Comparison of ENCODE assay signal across 13 cellular contexts in the genomic region with DNA sequence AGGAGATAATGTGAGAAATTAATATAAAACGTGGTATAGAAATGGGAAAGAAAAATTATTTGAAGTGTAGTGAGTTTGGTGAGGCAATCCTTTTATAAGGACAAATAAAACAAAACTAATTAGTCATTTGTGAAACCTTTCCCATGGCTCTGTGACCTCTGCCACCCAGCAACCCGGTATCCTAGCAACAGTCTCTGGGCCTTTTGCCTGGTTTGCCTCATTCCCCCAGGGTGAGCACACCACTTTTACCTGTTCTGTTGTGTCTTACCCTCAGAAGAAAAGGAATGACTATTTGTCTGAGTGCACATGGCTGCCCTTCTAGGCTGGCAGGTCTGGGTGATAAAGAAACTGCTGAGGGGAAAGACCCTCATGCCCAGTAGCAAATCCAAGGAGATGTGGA. TPM values are rescaled to one million over a fixed set of nuclear protein-coding genes. Genes with fewer than 3 reads are reported as not detected.
A peak's percentile ranks its signal among the peaks of the same experiment; 100 is the strongest.
DNase-seq lines count a peak whose midpoint lies in the region; ATAC-seq and TF ChIP-seq lines count a peak whose summit lies in the region.
"Had no signal": no experiment of that assay in that cellular context is flagged by ENCODE, and none has a peak within 500 bp of the region (broad histone marks: within the 10 kb centered on the region; RNA-seq: fewer than 3 reads in every experiment).

No MANE protein-coding gene starts in this region.

- no peak overlapping the region for H3K27ac Mint-ChIP-seq in GM23338
- H3K27ac Mint-ChIP-seq in natural killer cell treated with Interleukin-12 subunit alpha and Interleukin-12 subunit beta and Interleukin-15 and Interleukin-18, amount 100 ng/mL, for 72 hours = no peak overlapping the region

- H3K4me1 Mint-ChIP-seq in GM23338 = no peaks in the 10 kb centered on the region
- H3K4me1 Mint-ChIP-seq in natural killer cell treated with Interleukin-12 subunit alpha and Interleukin-12 subunit beta and Interleukin-15 and Interleukin-18, amount 100 ng/mL, for 72 hours (ENCODE audit: low read depth in 2 of 2) = peaks cover 0 to 5% of the 10 kb centered on the region in 2 donors

- H3K4me1 ChIP-seq in GM23338 (ENCODE audit: insufficient read depth) = no peaks in the 10 kb centered on the region
- H3K4me1 ChIP-seq: SJCRH30 had no signal

- H3K27ac ChIP-seq in GM23338 (ENCODE audit: low read depth) = no peak overlapping the region
- H3K27ac ChIP-seq: SJCRH30 had no signal

- H3K27me3 Mint-ChIP-seq in GM23338 (ENCODE audit: insufficient read depth, low read depth, poor library complexity) = no peaks in the 10 kb centered on the region
- peaks cover 5 to 12% of the 10 kb centered on the region in 2 donors for H3K27me3 Mint-ChIP-seq in natural killer cell treated with Interleukin-12 subunit alpha and Interleukin-12 subunit beta and Interleukin-15 and Interleukin-18, amount 100 ng/mL, for 72 hours

- peak; percentile 19 for DNase-seq in AG08395 (ENCODE audit: low spot score)
- DNase-seq in GM23338 (ENCODE audit: low spot score) = no peak
- peak; percentile 35 for DNase-seq in astrocyte of the hippocampus (ENCODE audit: low read depth, low spot score)
- peak; percentile 88 for DNase-seq in kidney tubule cell (ENCODE audit: low spot score)
- DNase-seq in natural killer cell treated with Interleukin-12 subunit alpha and Interleukin-12 subunit beta and Interleukin-15 and Interleukin-18, amount 100 ng/mL, for 72 hours (ENCODE audit: low spot score) = no peak
- DNase-seq in hepatic stellate cell (ENCODE audit: low spot score) = no peak
- DNase-seq in activated CD4-positive, alpha-beta T cell treated with anti-CD3 and anti-CD28 coated beads, Interleukin-2, amount 50 U/mL, for 1 hour = no peak
- no peak for DNase-seq in NCI-H2107 treated with DMSO at 0.1 percent for 48 hours (lab: John Stamatoyannopoulos, UW; ENCODE audit: unreplicated experiment)
- DNase-seq: central memory CD4-positive, alpha-beta T cell; Karpas-422; posterior cingulate gyrus; SJCRH30 had no signal

- ATAC-seq in GM23338 = no peak; the same call in 2 of the 3 replicates
- no peak for ATAC-seq in natural killer cell treated with Interleukin-12 subunit alpha and Interleukin-12 subunit beta and Interleukin-15 and Interleukin-18, amount 100 ng/mL, for 72 hours

- H3F3A ChIP-seq in GM23338 (replicated peaks; ENCODE audit: low read depth) = no peaks in the 10 kb centered on the region

- no peak overlapping the region for H3K4me2 ChIP-seq in GM23338

- no peaks in the 10 kb centered on the region for H3K36me3 ChIP-seq in GM23338 (ENCODE audit: insufficient read depth)
- H3K36me3 ChIP-seq: SJCRH30 had no signal

- no peaks in the 10 kb centered on the region for H3K36me3 Mint-ChIP-seq in GM23338 (ENCODE audit: low read depth)
- H3K36me3 Mint-ChIP-seq in natural killer cell treated with Interleukin-12 subunit alpha and Interleukin-12 subunit beta and Interleukin-15 and Interleukin-18, amount 100 ng/mL, for 72 hours = no peaks in the 10 kb centered on the region

- H3K27me3 ChIP-seq in GM23338 (ENCODE audit: insufficient read depth) = no peaks in the 10 kb centered on the region
- H3K27me3 ChIP-seq: SJCRH30 had no signal

- H3K79me2 ChIP-seq in GM23338 (replicated peaks; ENCODE audit: insufficient read depth) = no peaks in the 10 kb centered on the region

- TF ChIP-seq CTCF in GM23338 (conservative IDR thresholded peaks at IDR 0.05; ENCODE audit: low read depth in 2 of 2) = no peak

- H3K9me3 Mint-ChIP-seq in GM23338 = no peaks in the 10 kb centered on the region
- no peaks in the 10 kb centered on the region for H3K9me3 Mint-ChIP-seq in natural killer cell treated with Interleukin-12 subunit alpha and Interleukin-12 subunit beta and Interleukin-15 and Interleukin-18, amount 100 ng/mL, for 72 hours

- no peaks in the 10 kb centered on the region for H4K20me1 ChIP-seq in GM23338 (replicated peaks; ENCODE audit: insufficient read depth)

- H3K9me2 ChIP-seq in GM23338 (ENCODE audit: insufficient read depth) = 0 out of 2 replicates have a peak, but pooled peaks cover 3% of the 10 kb centered on the region

- H2AFZ ChIP-seq in GM23338 = peak overlapping the region; percentile 73; the same call in 1 of the 2 replicates

- H3K4me3 Mint-ChIP-seq in GM23338 = no peak overlapping the region
- H3K4me3 Mint-ChIP-seq in natural killer cell treated with Interleukin-12 subunit alpha and Interleukin-12 subunit beta and Interleukin-15 and Interleukin-18, amount 100 ng/mL, for 72 hours = no peak overlapping the region

- H3K4me3 ChIP-seq in GM23338 = no peak overlapping the region
- H3K4me3 ChIP-seq: SJCRH30 had no signal

TF ChIP-seq in GM23338, 12 proteins besides CTCF, POLR2A, EP300 and RAD21 (continues in another document):
- TF ChIP-seq NANOG (IDR thresholded peaks at IDR 0.05; ENCODE audit: borderline replicate concordance) (no peak), EZH2 (IDR thresholded peaks at IDR 0.05; ENCODE audit: low read depth, unreplicated experiment) (no peak), EZH2phosphoT487 (IDR thresholded peaks at IDR 0.05; ENCODE audit: unreplicated experiment) (no peak), CREB1 (CRISPR knock-in tag; IDR thresholded peaks at IDR 0.05; ENCODE audit: low read depth) (no peak), ZNF331 (CRISPR knock-in tag; IDR thresholded peaks at IDR 0.05; ENCODE audit: low read depth) (no peak), STAT1 (IDR thresholded peaks at IDR 0.05; ENCODE audit: unreplicated experiment) (no peak), REST (IDR thresholded peaks at IDR 0.05; ENCODE audit: unreplicated experiment) (no peak), POLR2AphosphoS5 (IDR thresholded peaks at IDR 0.05; ENCODE audit: low read depth) (no peak), JUNB (IDR thresholded peaks at IDR 0.05; ENCODE audit: unreplicated experiment) (no peak)
- TF ChIP-seq, protein P1, sequence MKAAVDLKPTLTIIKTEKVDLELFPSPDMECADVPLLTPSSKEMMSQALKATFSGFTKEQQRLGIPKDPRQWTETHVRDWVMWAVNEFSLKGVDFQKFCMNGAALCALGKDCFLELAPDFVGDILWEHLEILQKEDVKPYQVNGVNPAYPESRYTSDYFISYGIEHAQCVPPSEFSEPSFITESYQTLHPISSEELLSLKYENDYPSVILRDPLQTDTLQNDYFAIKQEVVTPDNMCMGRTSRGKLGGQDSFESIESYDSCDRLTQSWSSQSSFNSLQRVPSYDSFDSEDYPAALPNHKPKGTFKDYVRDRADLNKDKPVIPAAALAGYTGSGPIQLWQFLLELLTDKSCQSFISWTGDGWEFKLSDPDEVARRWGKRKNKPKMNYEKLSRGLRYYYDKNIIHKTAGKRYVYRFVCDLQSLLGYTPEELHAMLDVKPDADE (IDR thresholded peaks at IDR 0.05) = no peak

RNA-seq across cellular contexts. Expression of gene OVAAL, which starts 21.5 kb away (rescaled TPM):
- not detected in 2 replicates for total RNA-seq in GM23338 (2014; rRNA removed; shearing (Covaris generic))
- polyA plus RNA-seq in GM23338 (2016; fragmentation: Nextera tagmentation; extraction: Ambion mirVana) = not detected in 2 replicates
- total RNA-seq in natural killer cell treated with Interleukin-12 subunit alpha and Interleukin-12 subunit beta and Interleukin-15 and Interleukin-18, amount 100 ng/mL, for 72 hours = not detected
- total RNA-seq: activated CD8-positive, alpha-beta memory T cell treated with anti-CD3 and anti-CD28 coated beads for 36 hours; SJCRH30 had no signal

RNA-seq across cellular contexts. Expression of gene XPR1, which starts 51.6 kb away (rescaled TPM):
- total RNA-seq in GM23338 (2014; rRNA removed; shearing (Covaris generic)) = 34.0 and 38.1 TPM in 2 replicates
- 7.3 and 9.3 TPM in 2 replicates for polyA plus RNA-seq in GM23338 (2016; fragmentation: Nextera tagmentation; extraction: Ambion mirVana)
- total RNA-seq in natural killer cell treated with Interleukin-12 subunit alpha and Interleukin-12 subunit beta and Interleukin-15 and Interleukin-18, amount 100 ng/mL, for 72 hours = 10 to 100 TPM; 18.0 to 21.2 TPM

Comparison
In these comparisons a context has a peak if more than half of its experiments do, and no peak if none do; other contexts are left out.
1. DNase-seq: peak in AG08395 (single experiment), astrocyte of the hippocampus (single experiment) and kidney tubule cell (single experiment); none in GM23338 (single experiment), natural killer cell treated with Interleukin-12 subunit alpha and Interleukin-12 subunit beta and Interleukin-15 and Interleukin-18, amount 100 ng/mL, for 72 hours (single experiment), hepatic stellate cell (single experiment), activated CD4-positive, alpha-beta T cell treated with anti-CD3 and anti-CD28 coated beads, Interleukin-2, amount 50 U/mL, for 1 hour (single experiment) and NCI-H2107 treated with DMSO at 0.1 percent for 48 hours (single experiment).